Comparison of ENCODE assay signal across 11 cellular contexts in genomic region chr1:231844986-231845502, GRCh38.
DNase-seq lines count a peak whose midpoint lies in the region; ATAC-seq and TF ChIP-seq lines count a peak whose summit lies in the region.
"Had no signal": no experiment of that assay in that cellular context is flagged by ENCODE, and none has a peak within 500 bp of the region (broad histone marks: within the 10 kb centered on the region; RNA-seq: fewer than 3 reads in every experiment).

No MANE protein-coding gene starts in this region.

- whole genome bisulfite sequencing in right cardiac atrium: 35% methylated on average over 7 of the region's 7 CpGs
- WGBS in urinary bladder: 43% methylated on average over 7 of the region's 7 CpGs

- H3F3A ChIP-seq in PC-3 (ENCODE audit: low read length, unreplicated experiment): no peaks in the 10 kb centered on the region

- ATAC-seq in right cardiac atrium (peak in 1 of 2 donors; percentile 7), left cardiac atrium (no peak), PC-3 (peak; percentile 74)

- CTCF ChIA-PET in PC-3 (lab: Charles Lee): interaction anchor here (1.0 kb wide), 1 partner anchor 9 kb away, joined by 9 read pairs; no protein-coding TSS in a partner anchor

- H3K4me2 ChIP-seq in PC-3 (ENCODE audit: low read length): peak overlapping the region; percentile 64

- TF ChIP-seq CTCF in PC-3 (conservative IDR thresholded peaks at IDR 0.05; ENCODE audit: low read depth, low read length): peak; percentile 53
- peak; percentile 1 for TF ChIP-seq CTCF in fibroblast of pulmonary artery (IDR thresholded peaks at IDR 0.05; ENCODE audit: low read length, missing control alignments)

- no peaks in the 10 kb centered on the region for H3K79me2 ChIP-seq in PC-3 (ENCODE audit: low read length)

- POLR2A ChIA-PET in PC-3 (lab: Charles Lee; ENCODE audit: unreplicated experiment): interaction anchor here (0.7 kb wide), 1 partner anchor 958 kb away, joined by 14 read pairs; no protein-coding TSS in a partner anchor

- H3K27me3 ChIP-seq in right cardiac atrium (ENCODE audit: control insufficient read depth, insufficient read depth) (no peaks in the 10 kb centered on the region), PC-3 (ENCODE audit: low read length) (no peaks in the 10 kb centered on the region)

- peak overlapping the region; percentile 9 for H3K27ac ChIP-seq in right cardiac atrium (ENCODE audit: low read length)
- peak overlapping the region; percentile 54 for H3K27ac ChIP-seq in PC-3 (ENCODE audit: low read length)
- H3K27ac ChIP-seq in urinary bladder (ENCODE audit: low read depth): peak overlapping the region; percentile 75

- H3K9me3 ChIP-seq in right cardiac atrium (ENCODE audit: control insufficient read depth, low read length) (no peaks in the 10 kb centered on the region), PC-3 (ENCODE audit: low read length) (no peaks in the 10 kb centered on the region)

- intact Hi-C loops in right cardiac atrium (cut with DNase I): loop anchor here in 1 of 4 donors (10.0 kb wide), 1 partner anchor 90 kb away; no protein-coding TSS in a partner anchor
- intact Hi-C loops in left cardiac atrium (cut with DNase I): no loop called here
- intact Hi-C loops in PC-3 (cut with micrococcal nuclease): loop anchor here (5.0 kb wide), 1 partner anchor 88 kb away; no protein-coding TSS in a partner anchor

- H3K9me2 ChIP-seq in PC-3 (replicated peaks; ENCODE audit: low read length): no peaks in the 10 kb centered on the region

- peak overlapping the region; percentile 66 for H2AFZ ChIP-seq in PC-3 (ENCODE audit: low read length)

- DNase-seq in right cardiac atrium (peak in 2 of 3 donors; percentile 17 to 50), left cardiac atrium (no peak), PC-3 (peak; percentile 80), fibroblast of pulmonary artery (ENCODE audit: low read depth) (no peak), middle frontal gyrus (ENCODE audit: extremely low spot score, low spot score) (no peak), NCI-H345 (lab: John Stamatoyannopoulos, UW) (no peak), germinal center (ENCODE audit: low spot score) (no peak)
- DNase-seq: glutamatergic neuron, H7, NCI-H2227 treated with DMSO at 0.1 percent for 48 hours had no signal

- H3K4me3 ChIP-seq in right cardiac atrium (ENCODE audit: low read length) (peak overlapping the region; percentile 73), PC-3 (ENCODE audit: low read length) (peak overlapping the region; percentile 8; the same call in 1 of the 2 replicates), fibroblast of pulmonary artery (replicated peaks; ENCODE audit: low read depth, low read length) (no peak overlapping the region), urinary bladder (ENCODE audit: low read depth, low read length) (no peak overlapping the region)

- H3K36me3 ChIP-seq in PC-3 (ENCODE audit: low read depth, low read length) (no peaks in the 10 kb centered on the region), urinary bladder (ENCODE audit: insufficient read depth) (no peaks in the 10 kb centered on the region)

- H3K4me1 ChIP-seq in right cardiac atrium (ENCODE audit: control insufficient read depth, insufficient read depth, low read length) (peaks cover 3% of the 10 kb centered on the region), PC-3 (ENCODE audit: insufficient read depth, low read length) (peaks cover 20% of the 10 kb centered on the region), urinary bladder (ENCODE audit: insufficient read depth) (no peaks in the 10 kb centered on the region)

- H3K9ac ChIP-seq in PC-3 (ENCODE audit: low read length): no peak overlapping the region

- no TSS peak for BruUV-seq in PC-3 (replicated peaks; lab: Mats Ljungman, UMichigan)

- H4K20me1 ChIP-seq in PC-3 (ENCODE audit: low read length): no peaks in the 10 kb centered on the region

Comparison
In these comparisons a context has a peak if more than half of its experiments do, and no peak if none do; other contexts are left out.
1. DNase-seq: peak in right cardiac atrium (2 of 3) and PC-3 (single experiment); none in left cardiac atrium (single experiment), fibroblast of pulmonary artery (single experiment), middle frontal gyrus (single experiment), NCI-H345 (single experiment) and germinal center (single experiment).
2. H3K27ac ChIP-seq: peak in every context shown above with its lines; median percentile 75 in urinary bladder; 54 in PC-3; 9 in right cardiac atrium.
3. H3K4me3 ChIP-seq: peak in right cardiac atrium (single experiment) and PC-3 (single experiment); none in fibroblast of pulmonary artery (single experiment) and urinary bladder (single experiment).